Comparison of ENCODE assay signal across 3 cellular contexts in the genomic region with DNA sequence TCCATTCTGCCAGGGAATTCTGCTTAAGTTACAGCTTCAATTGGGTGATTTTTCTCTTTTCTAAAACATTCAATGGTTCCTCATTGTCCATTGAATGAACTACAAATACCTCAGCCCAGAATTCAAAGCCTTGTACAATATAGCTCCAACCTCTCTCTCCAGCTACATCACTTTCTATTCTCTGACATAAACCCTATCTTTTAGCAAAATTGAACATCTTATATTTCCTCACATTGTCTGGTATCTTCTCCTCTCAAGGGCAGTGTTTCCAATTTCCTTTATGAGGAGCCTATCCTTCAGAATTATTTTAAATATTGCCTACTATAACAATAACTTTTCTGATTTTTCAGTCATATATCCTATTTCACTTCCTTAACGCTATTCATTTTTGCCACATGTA.
"Had no signal": no experiment of that assay in that cellular context is flagged by ENCODE, and none has a peak within 500 bp of the region (broad histone marks: within the 10 kb centered on the region; RNA-seq: fewer than 3 reads in every experiment).

No MANE protein-coding gene starts in this region.

- H3K36me3 ChIP-seq: HAP-1 had no signal

- H3K27ac ChIP-seq: KMS-11 had no signal

- DNase-seq: GOT3 had no signal

- H3K4me3 ChIP-seq: HAP-1 had no signal

- H3K9me3 ChIP-seq: HAP-1 had no signal
